ENCODE assay signal across 1 cellular context in the genomic region with DNA sequence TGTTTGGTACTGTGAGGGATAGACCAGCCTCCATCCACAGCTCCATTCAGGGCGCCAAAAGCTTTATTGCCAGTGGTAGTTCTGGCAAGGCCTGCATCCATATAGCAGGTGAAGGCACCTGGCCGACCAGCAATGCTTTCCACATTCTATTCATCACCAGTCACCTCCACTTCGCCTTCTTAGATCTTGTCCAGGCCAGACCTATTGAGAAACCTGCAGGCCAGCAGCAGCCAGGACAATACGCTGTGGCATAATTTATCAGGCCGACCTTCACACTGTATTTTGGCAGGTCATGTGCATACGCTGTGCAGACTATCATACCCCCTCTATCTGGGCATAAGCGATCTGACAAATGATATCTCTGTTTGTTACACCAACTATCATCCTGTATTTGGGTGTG.
TF ChIP-seq lines count a peak whose summit lies in the region.

No MANE protein-coding gene starts in this region.

TF ChIP-seq in HEK293, 187 proteins besides CTCF, POLR2A, EP300 and RAD21 (continued from another document):
- TF ChIP-seq, protein P1, sequence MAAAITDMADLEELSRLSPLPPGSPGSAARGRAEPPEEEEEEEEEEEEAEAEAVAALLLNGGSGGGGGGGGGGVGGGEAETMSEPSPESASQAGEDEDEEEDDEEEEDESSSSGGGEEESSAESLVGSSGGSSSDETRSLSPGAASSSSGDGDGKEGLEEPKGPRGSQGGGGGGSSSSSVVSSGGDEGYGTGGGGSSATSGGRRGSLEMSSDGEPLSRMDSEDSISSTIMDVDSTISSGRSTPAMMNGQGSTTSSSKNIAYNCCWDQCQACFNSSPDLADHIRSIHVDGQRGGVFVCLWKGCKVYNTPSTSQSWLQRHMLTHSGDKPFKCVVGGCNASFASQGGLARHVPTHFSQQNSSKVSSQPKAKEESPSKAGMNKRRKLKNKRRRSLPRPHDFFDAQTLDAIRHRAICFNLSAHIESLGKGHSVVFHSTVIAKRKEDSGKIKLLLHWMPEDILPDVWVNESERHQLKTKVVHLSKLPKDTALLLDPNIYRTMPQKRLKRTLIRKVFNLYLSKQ (tag by site-specific recombination; IDR thresholded peaks at IDR 0.05; ENCODE audit: borderline replicate concordance) = no peak
- TF ChIP-seq WT1 (tag by site-specific recombination; IDR thresholded peaks at IDR 0.05) (no peak), ZNF776 (tag by site-specific recombination; IDR thresholded peaks at IDR 0.05; ENCODE audit: borderline replicate concordance) (no peak), ZNF623 (tag by site-specific recombination; IDR thresholded peaks at IDR 0.05) (no peak)
